8 cellular contexts compared by ENCODE assay signal in the genomic region with DNA sequence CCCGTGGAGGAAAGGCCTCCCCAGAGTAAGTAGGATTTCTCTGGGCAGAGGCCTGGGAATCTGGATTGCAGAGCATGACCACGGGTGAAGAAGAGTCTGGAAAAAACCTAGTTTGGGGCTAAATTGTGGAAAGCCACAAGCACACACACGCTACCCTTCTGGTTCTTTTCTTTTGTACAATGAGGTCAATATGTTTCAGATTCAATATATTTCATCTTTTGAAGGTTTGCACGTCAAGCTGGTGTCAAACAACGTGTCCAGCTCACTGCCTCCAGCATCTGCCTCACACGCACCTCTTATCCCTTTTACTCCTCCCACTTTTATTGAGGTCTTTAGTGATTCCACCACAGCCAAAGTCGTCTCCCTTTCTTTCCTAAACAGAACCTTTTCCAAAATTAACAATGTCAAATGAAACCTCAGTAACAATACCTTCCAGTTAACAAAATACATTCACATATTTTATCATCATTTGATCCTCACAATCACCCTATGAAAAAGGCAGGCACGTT. TPM values are rescaled to one million over a fixed set of nuclear protein-coding genes. Genes with fewer than 3 reads are reported as not detected.
DNase-seq lines count a peak whose midpoint lies in the region; ATAC-seq and TF ChIP-seq lines count a peak whose summit lies in the region.

No MANE protein-coding gene starts in this region.

- peaks cover 7% of the 10 kb centered on the region for H3K4me1 ChIP-seq in ectodermal cell (ENCODE audit: control insufficient read depth, insufficient read depth, low read length)
- peaks cover 29% of the 10 kb centered on the region for H3K4me1 ChIP-seq in osteoblast (ENCODE audit: insufficient read depth, low read length)

- H3K4me2 ChIP-seq in osteoblast (ENCODE audit: insufficient read depth, low read length): peak overlapping the region; percentile 91

- H2AFZ ChIP-seq in osteoblast (ENCODE audit: low read length): peak overlapping the region; percentile 96

- H3K27ac ChIP-seq in ectodermal cell (ENCODE audit: insufficient read depth, low read depth, low read length, poor library complexity, severe bottlenecking) (no peak overlapping the region), osteoblast (ENCODE audit: low read depth, low read length) (peak overlapping the region; percentile 86)

- H3K27me3 Mint-ChIP-seq in activated CD8-positive, alpha-beta memory T cell treated with anti-CD3 and anti-CD28 coated beads, Interleukin-2, amount 10 ng/mL, durations not matched to agents 7 days and 5 days: peaks cover 14% of the 10 kb centered on the region

- H3K9me3 Mint-ChIP-seq in activated CD8-positive, alpha-beta memory T cell treated with anti-CD3 and anti-CD28 coated beads, Interleukin-2, amount 10 ng/mL, durations not matched to agents 7 days and 5 days (ENCODE audit: low read depth): no peaks in the 10 kb centered on the region

- H3K9me3 ChIP-seq in ectodermal cell (ENCODE audit: control insufficient read depth, low read length): no peaks in the 10 kb centered on the region
- no peaks in the 10 kb centered on the region for H3K9me3 ChIP-seq in osteoblast (ENCODE audit: low read depth, low read length)

- peaks cover 26% of the 10 kb centered on the region for H3K4me1 Mint-ChIP-seq in activated CD8-positive, alpha-beta memory T cell treated with anti-CD3 and anti-CD28 coated beads, Interleukin-2, amount 10 ng/mL, durations not matched to agents 7 days and 5 days

- H3K27me3 ChIP-seq in ectodermal cell (ENCODE audit: control insufficient read depth, insufficient read depth, low read length, poor library complexity, severe bottlenecking) (no peaks in the 10 kb centered on the region), osteoblast (ENCODE audit: insufficient read depth, low read length) (no peaks in the 10 kb centered on the region)

- ATAC-seq in activated CD8-positive, alpha-beta memory T cell treated with anti-CD3 and anti-CD28 coated beads, Interleukin-2, amount 10 ng/mL, durations not matched to agents 7 days and 5 days: no peak

- no peak for DNase-seq in activated CD8-positive, alpha-beta memory T cell treated with anti-CD3 and anti-CD28 coated beads, Interleukin-2, amount 10 ng/mL, durations not matched to agents 7 days and 5 days
- no peak for DNase-seq in activated CD8-positive, alpha-beta memory T cell treated with anti-CD3 and anti-CD28 coated beads, Interleukin-2, amount 50 U/mL, for 4 hours
- DNase-seq in osteoblast (ENCODE audit: insufficient read length, low spot score, missing footprints): peak; percentile 2
- DNase-seq in H4 (ENCODE audit: low spot score): no peak
- DNase-seq in NCI-H2081 (lab: John Stamatoyannopoulos, UW): no peak
- no peak for DNase-seq in cortex of kidney (lab: John Stamatoyannopoulos, UW)

- H3K4me3 Mint-ChIP-seq in activated CD8-positive, alpha-beta memory T cell treated with anti-CD3 and anti-CD28 coated beads, Interleukin-2, amount 10 ng/mL, durations not matched to agents 7 days and 5 days: peak overlapping the region; percentile 80

- no peak for TF ChIP-seq RAD21 in Ishikawa (IDR thresholded peaks at IDR 0.05; ENCODE audit: low read depth)

- no peaks in the 10 kb centered on the region for H3K36me3 ChIP-seq in ectodermal cell (ENCODE audit: control insufficient read depth, insufficient read depth, low read length)
- H3K36me3 ChIP-seq in osteoblast (ENCODE audit: insufficient read depth, low read length): no peaks in the 10 kb centered on the region

- H3K4me3 ChIP-seq in ectodermal cell (ENCODE audit: insufficient read depth, low read depth, low read length) (peak overlapping the region; percentile 85), osteoblast (ENCODE audit: insufficient read depth, low read length) (peak overlapping the region; percentile 83)

- CTCF ChIA-PET in activated CD8-positive, alpha-beta memory T cell treated with anti-CD3 and anti-CD28 coated beads, Interleukin-2, amount 10 ng/mL, durations not matched to agents 7 days and 5 days (lab: Charles Lee): interaction anchor here (1.7 kb wide), 1 partner anchor 179 kb away, joined by 5 read pairs; no protein-coding TSS in a partner anchor

- no peaks in the 10 kb centered on the region for H4K20me1 ChIP-seq in osteoblast (ENCODE audit: insufficient read depth, low read length)

- no peaks in the 10 kb centered on the region for H3K36me3 Mint-ChIP-seq in activated CD8-positive, alpha-beta memory T cell treated with anti-CD3 and anti-CD28 coated beads, Interleukin-2, amount 10 ng/mL, durations not matched to agents 7 days and 5 days

- TF ChIP-seq EP300 in Ishikawa (IDR thresholded peaks at IDR 0.05; ENCODE audit: borderline replicate concordance): no peak

- peaks cover 14% of the 10 kb centered on the region for H3K79me2 ChIP-seq in osteoblast (ENCODE audit: insufficient read depth, low read length)

- WGBS in ectodermal cell, 2 experiments: 59% methylated on average over 7 to 8 of the region's 8 CpGs

- no peak for TF ChIP-seq CTCF in osteoblast (IDR thresholded peaks at IDR 0.05; ENCODE audit: extremely low read depth, low read depth, low read length)

- peak overlapping the region; percentile 14 for H3K27ac Mint-ChIP-seq in activated CD8-positive, alpha-beta memory T cell treated with anti-CD3 and anti-CD28 coated beads, Interleukin-2, amount 10 ng/mL, durations not matched to agents 7 days and 5 days

TF ChIP-seq in Ishikawa, 13 proteins besides CTCF, POLR2A, EP300 and RAD21:
- TF ChIP-seq FOXM1 (IDR thresholded peaks at IDR 0.05; ENCODE audit: borderline replicate concordance, low read depth) (no peak; the same call in 1 of the 2 replicates), TCF12 (IDR thresholded peaks at IDR 0.05; ENCODE audit: low read depth) (peak; percentile 47)
- TF ChIP-seq, protein P1, sequence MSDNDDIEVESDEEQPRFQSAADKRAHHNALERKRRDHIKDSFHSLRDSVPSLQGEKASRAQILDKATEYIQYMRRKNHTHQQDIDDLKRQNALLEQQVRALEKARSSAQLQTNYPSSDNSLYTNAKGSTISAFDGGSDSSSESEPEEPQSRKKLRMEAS (IDR thresholded peaks at IDR 0.05): 0 out of 2 replicates have a peak, but pooled peaks have one; percentile 6

RNA-seq across cellular contexts. Expression of a gene that starts 0.8 kb away (rescaled TPM):
- total RNA-seq in activated CD8-positive, alpha-beta memory T cell treated with anti-CD3 and anti-CD28 coated beads, Interleukin-2, amount 10 ng/mL, durations not matched to agents 7 days and 5 days: 10 to 100 TPM; 32.8 to 58.0 TPM
- 74.7 TPM for polyA plus RNA-seq in ectodermal cell (2013, experiment 1 of 4)
- polyA plus RNA-seq in ectodermal cell (2013, experiment 2 of 4): 70.6 TPM
- polyA plus RNA-seq in ectodermal cell (2013, experiment 3 of 4): 62.0 TPM
- polyA plus RNA-seq in ectodermal cell (2013, experiment 4 of 4): 67.4 TPM
- 46.9 and 47.4 TPM in 2 replicates for total RNA-seq in osteoblast
- 3.3 and 7.7 TPM in 2 replicates for total RNA-seq in H4 (2014; rRNA removed; shearing (Covaris generic))
